In genomic region chr3:145889730-145890129, GRCh38 we compare ENCODE assay signal across 13 cellular contexts.
"Had no signal": no experiment of that assay in that cellular context is flagged by ENCODE, and none has a peak within 500 bp of the region (broad histone marks: within the 10 kb centered on the region; RNA-seq: fewer than 3 reads in every experiment).

No MANE protein-coding gene starts in this region.

- H3K4me1 Mint-ChIP-seq: activated CD4-positive, alpha-beta T cell treated with anti-CD3 and anti-CD28 coated beads, Interleukin-2, amount 10 ng/mL, durations not matched to agents 7 days and 5 days; activated naive CD4-positive, alpha-beta T cell treated with anti-CD3 and anti-CD28 coated beads, Interleukin-2, amount 10 ng/mL, durations not matched to agents 7 days and 5 days; activated T-helper 17 cell treated with anti-CD3 and anti-CD28 coated beads, Interleukin-2, amount 50 U/mL, for 72 hours; memory B cell had no signal

- DNase-seq: activated CD4-positive, alpha-beta T cell treated with anti-CD3 and anti-CD28 coated beads, Interleukin-2, amount 10 ng/mL, durations not matched to agents 7 days and 5 days; activated CD4-positive, CD25-positive, alpha-beta regulatory T cell; activated CD8-positive, alpha-beta memory T cell treated with anti-CD3 and anti-CD28 coated beads for 24 hours; activated naive CD4-positive, alpha-beta T cell treated with anti-CD3 and anti-CD28 coated beads, Interleukin-2, amount 10 ng/mL, durations not matched to agents 7 days and 5 days; effector CD8-positive, alpha-beta T cell; heart right ventricle; left lung; nephron progenitor cell; stimulated activated CD4-positive, alpha-beta T cell treated with anti-CD3 and anti-CD28 coated beads, Interleukin-2, amount 100 ng/mL, for 48 hours; stimulated activated naive CD8-positive, alpha-beta T cell treated with anti-CD3 and anti-CD28 coated beads, Interleukin-15, Interleukin-2, amounts not matched to agents 100 U/mL and 50 U/mL, for 24 hours; upper lobe of right lung had no signal

- H3K4me1 ChIP-seq: heart right ventricle, left lung, upper lobe of right lung had no signal

- ATAC-seq: activated T-helper 17 cell treated with anti-CD3 and anti-CD28 coated beads, Interleukin-2, amount 50 U/mL, for 72 hours; heart right ventricle; left lung; stimulated activated naive CD8-positive, alpha-beta T cell treated with anti-CD3 and anti-CD28 coated beads, Interleukin-15, Interleukin-2, amounts not matched to agents 100 U/mL and 50 U/mL, for 24 hours; upper lobe of right lung had no signal

- H3K9me3 ChIP-seq: heart right ventricle, left lung, upper lobe of right lung had no signal

- H3K9me3 Mint-ChIP-seq: activated CD4-positive, alpha-beta T cell treated with anti-CD3 and anti-CD28 coated beads, Interleukin-2, amount 10 ng/mL, durations not matched to agents 7 days and 5 days; memory B cell; nephron progenitor cell had no signal

- H3K27ac Mint-ChIP-seq: activated CD4-positive, alpha-beta T cell treated with anti-CD3 and anti-CD28 coated beads, Interleukin-2, amount 10 ng/mL, durations not matched to agents 7 days and 5 days; activated naive CD4-positive, alpha-beta T cell treated with anti-CD3 and anti-CD28 coated beads, Interleukin-2, amount 10 ng/mL, durations not matched to agents 7 days and 5 days; activated T-helper 17 cell treated with anti-CD3 and anti-CD28 coated beads, Interleukin-2, amount 50 U/mL, for 72 hours; memory B cell; nephron progenitor cell had no signal

- H3K27me3 ChIP-seq: heart right ventricle, left lung, upper lobe of right lung had no signal

- H3K27me3 Mint-ChIP-seq: activated CD4-positive, alpha-beta T cell treated with anti-CD3 and anti-CD28 coated beads, Interleukin-2, amount 10 ng/mL, durations not matched to agents 7 days and 5 days; activated naive CD4-positive, alpha-beta T cell treated with anti-CD3 and anti-CD28 coated beads, Interleukin-2, amount 10 ng/mL, durations not matched to agents 7 days and 5 days; activated T-helper 17 cell treated with anti-CD3 and anti-CD28 coated beads, Interleukin-2, amount 50 U/mL, for 72 hours; memory B cell had no signal

- H3K27ac ChIP-seq: heart right ventricle, left lung, upper lobe of right lung had no signal

- H3K4me3 ChIP-seq: heart right ventricle, left lung, upper lobe of right lung had no signal

- H3K36me3 ChIP-seq: heart right ventricle, left lung, upper lobe of right lung had no signal

- H3K4me3 Mint-ChIP-seq: activated CD4-positive, alpha-beta T cell treated with anti-CD3 and anti-CD28 coated beads, Interleukin-2, amount 10 ng/mL, durations not matched to agents 7 days and 5 days; activated naive CD4-positive, alpha-beta T cell treated with anti-CD3 and anti-CD28 coated beads, Interleukin-2, amount 10 ng/mL, durations not matched to agents 7 days and 5 days; activated T-helper 17 cell treated with anti-CD3 and anti-CD28 coated beads, Interleukin-2, amount 50 U/mL, for 72 hours; memory B cell; nephron progenitor cell had no signal

- H3K36me3 Mint-ChIP-seq: activated naive CD4-positive, alpha-beta T cell treated with anti-CD3 and anti-CD28 coated beads, Interleukin-2, amount 10 ng/mL, durations not matched to agents 7 days and 5 days; memory B cell had no signal
